ENCODE assay signal across 8 cellular contexts in the genomic region with DNA sequence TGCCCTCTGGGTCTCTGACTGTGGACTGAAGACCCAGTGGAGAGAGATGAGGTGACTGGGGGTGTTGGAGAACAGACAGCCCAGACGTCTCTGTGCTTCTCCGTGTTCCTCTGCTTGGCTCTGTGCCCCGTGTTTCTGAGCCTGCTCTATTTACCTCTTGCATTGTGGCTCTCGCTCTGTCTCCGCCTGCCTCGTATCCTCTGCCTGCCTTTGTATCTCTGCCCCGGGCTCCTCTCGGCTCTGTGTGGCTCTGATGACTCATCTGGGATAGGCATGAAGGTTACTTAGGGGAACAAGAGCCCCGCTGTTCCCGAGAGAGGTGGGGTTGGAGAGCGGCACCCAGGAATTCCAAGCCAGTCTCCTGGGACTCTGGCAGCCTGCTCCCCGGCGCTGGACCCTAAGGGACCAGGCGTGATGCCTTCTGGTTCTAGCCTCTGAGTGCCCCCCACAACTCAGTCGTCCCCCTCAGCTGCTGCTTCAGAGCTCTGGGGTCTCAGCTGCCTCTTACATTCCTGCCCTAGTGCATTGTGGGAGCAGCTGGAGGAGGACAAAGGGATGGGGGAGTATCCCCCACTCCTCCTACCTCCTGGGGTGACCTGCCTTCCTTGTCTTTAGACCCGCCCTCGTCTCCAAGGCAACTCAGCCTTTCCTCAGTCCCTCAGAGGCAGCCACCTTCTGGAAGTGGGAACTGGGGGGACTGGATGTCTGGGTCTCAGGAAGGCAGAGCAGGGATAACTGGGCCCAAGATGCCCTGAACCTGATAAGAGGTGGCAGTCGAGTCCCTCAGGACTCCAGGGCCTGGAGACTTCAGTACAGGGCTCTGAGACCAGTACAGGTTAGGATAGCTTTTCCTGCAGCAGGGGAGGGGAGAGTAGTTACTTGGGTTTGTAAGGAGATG. TPM values are rescaled to one million over a fixed set of nuclear protein-coding genes. Genes with fewer than 3 reads are reported as not detected.
DNase-seq lines count a peak whose midpoint lies in the region; ATAC-seq and TF ChIP-seq lines count a peak whose summit lies in the region.

No MANE protein-coding gene starts in this region.

- DNase-seq in BE2C (peak; percentile 73), HPDE6-E6E7 (ENCODE audit: extremely low spot score) (peak; percentile 89), SJCRH30 (peak; percentile 91 to 92), cerebellum (ENCODE audit: low spot score) (peak; percentile 60), kidney glomerular epithelial cell (lab: John Stamatoyannopoulos, UW) (peak; percentile 72), spleen (peak; percentile 54)

- H3K4me3 ChIP-seq in BE2C (ENCODE audit: low read depth, low read length) = peak overlapping the region; percentile 71
- peak overlapping the region; percentile 68 for H3K4me3 ChIP-seq in SJCRH30
- H3K4me3 ChIP-seq in spleen = peak overlapping the region in 4 of 8 donors; percentile 60 to 86 (median 64)

- H3K27me3 ChIP-seq in BE2C = no peaks in the 10 kb centered on the region
- H3K27me3 ChIP-seq in SJCRH30 = no peaks in the 10 kb centered on the region
- H3K27me3 ChIP-seq in spleen (replicated peaks in 1 of 7) = peaks cover 0 to 24% (median 0%) of the 10 kb centered on the region in 7 donors

- no peaks in the 10 kb centered on the region for H3K9me3 ChIP-seq in BE2C
- no peaks in the 10 kb centered on the region for H3K9me3 ChIP-seq in SJCRH30 (replicated peaks)
- H3K9me3 ChIP-seq in spleen = no peaks in the 10 kb centered on the region

- intact Hi-C loops in spleen (cut with DNase I; ENCODE audit: low total_unique reads) = no loop called here

- peaks cover 33% of the 10 kb centered on the region for H3K4me1 ChIP-seq in BE2C
- H3K4me1 ChIP-seq in SJCRH30 = peaks cover 41% of the 10 kb centered on the region
- peaks cover 20 to 61% (median 44%) of the 10 kb centered on the region in 6 donors for H3K4me1 ChIP-seq in spleen

- H3K36me3 ChIP-seq in BE2C = no peaks in the 10 kb centered on the region
- peaks cover 14% of the 10 kb centered on the region for H3K36me3 ChIP-seq in SJCRH30
- H3K36me3 ChIP-seq in spleen = peaks cover 0 to 27% (median 10%) of the 10 kb centered on the region in 6 donors

- H3K27ac ChIP-seq in SJCRH30 = peak overlapping the region; percentile 94
- H3K27ac ChIP-seq in spleen = peak overlapping the region in 6 of 8 donors; percentile 13 to 88 (median 82)

- TF ChIP-seq POLR2A in spleen (IDR thresholded peaks at IDR 0.05) = no peak
- no peak for TF ChIP-seq POLR2A in GM18505 (IDR thresholded peaks at IDR 0.05; ENCODE audit: borderline replicate concordance, extremely low read depth, insufficient read depth, insufficient read length)

- WGBS in spleen, 5 donors = 57 to 81% (median 59%) methylated on average over 18 of the region's 18 CpGs

- TF ChIP-seq CTCF in BE2C (IDR thresholded peaks at IDR 0.05; ENCODE audit: low read depth, low read length) = no peak
- TF ChIP-seq CTCF in spleen (IDR thresholded peaks at IDR 0.05 in 8 of 11, conservative IDR thresholded peaks at IDR 0.05 in 3 of 11) = no peak

- ATAC-seq in GM18505 (IDR thresholded peaks at IDR 0.05; ENCODE audit: unreplicated experiment) (no peak), GM21447 (IDR thresholded peaks at IDR 0.05; ENCODE audit: unreplicated experiment) (no peak)

RNA-seq across cellular contexts. Expression of a gene that starts 1.9 kb away (rescaled TPM):
- polyA plus RNA-seq in BE2C (2012; ENCODE audit: insufficient read depth, insufficient read length, low read depth) = 21.4 TPM
- 73.2 and 80.9 TPM in 2 replicates for total RNA-seq in SJCRH30 (2014; rRNA removed; shearing (Covaris generic))
- 139 TPM for total RNA-seq in cerebellum
- total RNA-seq in spleen = 10 to 100 TPM; 13.0 to 37.1 (median 23.8) TPM
- 10 to 100 TPM in 1 of 3 donors, 1 to 10 TPM in 2; 5.0 to 10.1 (median 8.0) TPM for polyA plus RNA-seq in spleen

RNA-seq across cellular contexts. Expression of a gene that starts 21.8 kb away (rescaled TPM):
- polyA plus RNA-seq in BE2C (2012; ENCODE audit: insufficient read depth, insufficient read length, low read depth) = 39.4 TPM
- 15.1 and 24.2 TPM in 2 replicates for total RNA-seq in SJCRH30 (2014; rRNA removed; shearing (Covaris generic))
- 39.6 TPM for total RNA-seq in cerebellum
- 10 to 100 TPM; 20.6 to 49.7 (median 28.3) TPM for total RNA-seq in spleen
- polyA plus RNA-seq in spleen = 10 to 100 TPM; 21.9 to 40.0 (median 33.8) TPM

RNA-seq across cellular contexts. Expression of a gene that starts 27.8 kb away (rescaled TPM):
- polyA plus RNA-seq in BE2C (2012; ENCODE audit: insufficient read depth, insufficient read length, low read depth) = 54.7 TPM
- 21.3 and 23.5 TPM in 2 replicates for total RNA-seq in SJCRH30 (2014; rRNA removed; shearing (Covaris generic))
- total RNA-seq in cerebellum = 49.5 TPM
- total RNA-seq in spleen = 10 to 100 TPM; 16.4 to 30.7 (median 28.1) TPM
- polyA plus RNA-seq in spleen = 10 to 100 TPM; 15.5 to 38.2 (median 36.3) TPM

RNA-seq across cellular contexts. Expression of a gene that starts 45.7 kb away (rescaled TPM):
- polyA plus RNA-seq in BE2C (2012; ENCODE audit: insufficient read depth, insufficient read length, low read depth) = not detected
- total RNA-seq in SJCRH30 (2014; rRNA removed; shearing (Covaris generic)) = not detected in 2 replicates
- not detected for total RNA-seq in cerebellum
- under 1 TPM in 1 of 7 donors, not detected in 6; 0.47 TPM for total RNA-seq in spleen
- polyA plus RNA-seq in spleen = 1 to 10 TPM in 1 of 3 donors, under 1 TPM in 1, not detected in 1; 0.08 to 2.6 TPM

RNA-seq across cellular contexts. Expression of a gene that starts 54.5 kb away (rescaled TPM):
- polyA plus RNA-seq in BE2C (2012; ENCODE audit: insufficient read depth, insufficient read length, low read depth) = not detected
- not detected in 2 replicates for total RNA-seq in SJCRH30 (2014; rRNA removed; shearing (Covaris generic))
- total RNA-seq in cerebellum (not detected), spleen (not detected)
- polyA plus RNA-seq in spleen = under 1 TPM in 1 of 3 donors, not detected in 2; 0.03 TPM
